Comparison of ENCODE assay signal across 8 cellular contexts in the genomic region with DNA sequence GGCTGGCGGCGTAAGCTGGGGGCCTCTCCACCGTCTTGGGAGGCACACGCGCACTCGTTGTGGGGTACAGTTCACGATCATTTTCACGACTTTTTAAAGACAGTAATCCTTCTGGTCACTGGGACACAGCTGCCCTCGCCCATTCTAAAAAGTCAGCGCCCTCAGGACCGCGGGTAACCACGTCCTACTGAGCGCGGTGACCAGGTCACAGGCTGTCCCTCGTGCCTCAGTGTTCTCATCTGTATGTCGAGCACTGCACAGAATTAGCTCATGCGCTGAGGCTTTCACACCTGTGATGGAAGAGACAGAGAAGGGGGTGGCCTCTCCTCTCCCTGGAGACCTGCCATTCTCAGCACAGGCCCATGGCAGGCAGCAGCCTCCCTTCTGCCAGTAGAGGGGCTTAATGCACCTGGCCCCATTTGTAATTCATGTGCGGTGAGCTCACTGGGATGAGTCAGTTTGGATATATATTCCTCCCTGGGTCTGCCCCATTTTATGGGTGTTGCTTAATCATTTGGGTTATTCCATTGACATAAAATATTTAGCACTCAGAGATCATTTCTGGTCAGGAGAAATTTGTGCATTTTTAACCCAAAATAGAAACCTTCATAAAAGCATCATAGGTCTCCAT. TPM values are rescaled to one million over a fixed set of nuclear protein-coding genes. Genes with fewer than 3 reads are reported as not detected.
DNase-seq lines count a peak whose midpoint lies in the region; ATAC-seq, FAIRE-seq and TF ChIP-seq lines count a peak whose summit lies in the region.
"Not testable (repeated sequence)": the region's sequence is repeated elsewhere in the genome, so short reads cannot be mapped to it uniquely, and the experiment has no call there.

No MANE protein-coding gene starts in this region.

- H3K9ac ChIP-seq in endothelial cell of umbilical vein (replicated peaks; ENCODE audit: extremely low read depth, insufficient read depth, low read length) = peak overlapping the region; percentile 69

- peak overlapping the region; percentile 72 for H2AFZ ChIP-seq in endothelial cell of umbilical vein (ENCODE audit: low read depth, low read length)

- H3K27ac ChIP-seq in endothelial cell of umbilical vein (ENCODE audit: insufficient read depth, low read depth, low read length) = peak overlapping the region; percentile 73
- H3K27ac ChIP-seq in left lung = peak overlapping the region in 1 of 2 donors; percentile 64
- H3K27ac ChIP-seq in vagina = peak overlapping the region; percentile 85

- H3K4me1 ChIP-seq in endothelial cell of umbilical vein (ENCODE audit: control insufficient read depth, extremely low read depth, insufficient read depth, low read length); left lung: not testable (repeated sequence)
- H3K4me1 ChIP-seq in vagina = peaks cover 15% of the 10 kb centered on the region

- FAIRE-seq in endothelial cell of umbilical vein (lab: Jason Lieb, UNC) = peak; percentile 59

- H3K4me3 ChIP-seq in GM12864 (ENCODE audit: low read depth, low read length) (peak overlapping the region; percentile 85), endothelial cell of umbilical vein (replicated peaks in 1 of 3; ENCODE audit: insufficient read depth in 1 of 3, low read depth in 1 of 3, low read length in 3 of 3) (peak overlapping the region; percentile 27 to 67 (median 65)), left lung (peak overlapping the region; percentile 43 to 46), retinal pigment epithelial cell (ENCODE audit: low read length) (peak overlapping the region; percentile 54), vagina (peak overlapping the region; percentile 73 to 79)

- not testable (repeated sequence) for H3K27me3 ChIP-seq in endothelial cell of umbilical vein (ENCODE audit: control insufficient read depth in 2 of 2, insufficient read depth in 2 of 2, low read length in 2 of 2); left lung; vagina

- not testable (repeated sequence) for H3K27me3 Mint-ChIP-seq in T-cell; activated naive CD4-positive, alpha-beta T cell treated with anti-CD3 and anti-CD28 coated beads, Interleukin-2, amount 50 U/mL, for 24 hours

- not testable (repeated sequence) for H3K9me3 ChIP-seq in endothelial cell of umbilical vein (replicated peaks; ENCODE audit: control insufficient read depth, insufficient read depth, low read length); left lung; vagina

- not testable (repeated sequence) for H4K20me1 ChIP-seq in endothelial cell of umbilical vein (replicated peaks; ENCODE audit: control insufficient read depth, extremely low read depth, insufficient read depth, low read length)

- H3K36me3 Mint-ChIP-seq in T-cell; activated naive CD4-positive, alpha-beta T cell treated with anti-CD3 and anti-CD28 coated beads, Interleukin-2, amount 50 U/mL, for 24 hours: not testable (repeated sequence)

- intact Hi-C loops in endothelial cell of umbilical vein (cut with micrococcal nuclease) = loop anchor here (10.0 kb wide), 1 partner anchor 333 kb away; the partner anchor contains the start of gene NADSYN1
- intact Hi-C loops in left lung (cut with DNase I); vagina (cut with DNase I): not testable (repeated sequence)

- not testable (repeated sequence) for H3K9me1 ChIP-seq in endothelial cell of umbilical vein (replicated peaks; ENCODE audit: control insufficient read depth, extremely low read depth, insufficient read depth, low read length)

- not testable (repeated sequence) for ATAC-seq in T-cell (replicated peaks in 1 of 4); left lung

- H3K27ac Mint-ChIP-seq in T-cell = peak overlapping the region; percentile 88 to 89
- H3K27ac Mint-ChIP-seq in activated naive CD4-positive, alpha-beta T cell treated with anti-CD3 and anti-CD28 coated beads, Interleukin-2, amount 50 U/mL, for 24 hours = peak overlapping the region; percentile 98

- DNase-seq in GM12864 (ENCODE audit: low read depth); left lung; retinal pigment epithelial cell (ENCODE audit: low read depth); vagina (ENCODE audit: extremely low spot score in 2 of 2): not testable (repeated sequence)
- peak; percentile 32 for DNase-seq in NCI-H146 (lab: John Stamatoyannopoulos, UW)
- peak in 21 of 34 experiments; percentile 5 to 45 (median 19) for DNase-seq in T-cell
- peak; percentile 31 for DNase-seq in endothelial cell of umbilical vein (ENCODE audit: low read depth, low spot score)

- H3K4me1 Mint-ChIP-seq in T-cell = peaks cover 14 to 18% (median 17%) of the 10 kb centered on the region in 3 donors
- peaks cover 23% of the 10 kb centered on the region for H3K4me1 Mint-ChIP-seq in activated naive CD4-positive, alpha-beta T cell treated with anti-CD3 and anti-CD28 coated beads, Interleukin-2, amount 50 U/mL, for 24 hours

- H3K9me3 Mint-ChIP-seq in T-cell; activated naive CD4-positive, alpha-beta T cell treated with anti-CD3 and anti-CD28 coated beads, Interleukin-2, amount 50 U/mL, for 24 hours: not testable (repeated sequence)

- POLR2A ChIA-PET in T-cell (lab: Charles Lee); endothelial cell of umbilical vein (lab: Charles Lee): not testable (repeated sequence)

- CTCF ChIA-PET in T-cell (lab: Charles Lee); endothelial cell of umbilical vein (lab: Charles Lee): not testable (repeated sequence)

- not testable (repeated sequence) for TF ChIP-seq CTCF in GM12864 (IDR thresholded peaks at IDR 0.05; ENCODE audit: low read depth, low read length, missing control alignments); endothelial cell of umbilical vein (IDR thresholded peaks at IDR 0.05; ENCODE audit: extremely low read depth in 1 of 2, insufficient read depth in 1 of 2, low read depth in 1 of 2, low read length in 2 of 2); left lung (IDR thresholded peaks at IDR 0.05); retinal pigment epithelial cell (conservative IDR thresholded peaks at IDR 0.05; ENCODE audit: low read depth, low read length); vagina (IDR thresholded peaks at IDR 0.05)

- peak overlapping the region; percentile 30 for H3K4me2 ChIP-seq in endothelial cell of umbilical vein (ENCODE audit: insufficient read depth, low read length)

- not testable (repeated sequence) for H3K36me3 ChIP-seq in endothelial cell of umbilical vein (ENCODE audit: control insufficient read depth in 2 of 2, extremely low read depth in 1 of 2, insufficient read depth in 2 of 2, low read length in 2 of 2); left lung; vagina

- dilution Hi-C loops in endothelial cell of umbilical vein (cut with MboI; ENCODE audit: extremely low pct_ligation_motif_present, low sequenced_read_pairs) = not testable (repeated sequence)

- not testable (repeated sequence) for TF ChIP-seq POLR2A in endothelial cell of umbilical vein (IDR thresholded peaks at IDR 0.05; ENCODE audit: low read depth, low read length); vagina (IDR thresholded peaks at IDR 0.05)

- H3K4me3 Mint-ChIP-seq in T-cell = peak overlapping the region; percentile 91 to 93 (median 92)
- H3K4me3 Mint-ChIP-seq in activated naive CD4-positive, alpha-beta T cell treated with anti-CD3 and anti-CD28 coated beads, Interleukin-2, amount 50 U/mL, for 24 hours = peak overlapping the region; percentile 97

- not testable (repeated sequence) for H3K79me2 ChIP-seq in endothelial cell of umbilical vein (ENCODE audit: control insufficient read depth, insufficient read depth, low read length)

- TSS peak; percentile 80 for BruUV-seq in endothelial cell of umbilical vein (replicated peaks; lab: Mats Ljungman, UMichigan)

RNA-seq across cellular contexts. Expression of gene DEFB108B, which starts 45.1 kb away (rescaled TPM):
- not detected for total RNA-seq in T-cell
- not detected in 2 replicates for total RNA-seq in endothelial cell of umbilical vein
- not detected in 2 replicates for polyA plus RNA-seq in endothelial cell of umbilical vein
- not detected in 2 replicates for polyA plus RNA-seq in endothelial cell of umbilical vein (2011; cell fraction: cytosol; rRNA removed)
- not detected in 2 replicates for polyA plus RNA-seq in endothelial cell of umbilical vein (2011; cell fraction: nucleus; rRNA removed)
- polyA plus RNA-seq in endothelial cell of umbilical vein (2012) = not detected in 2 replicates
- polyA minus RNA-seq in endothelial cell of umbilical vein = not detected in 2 replicates
- polyA minus RNA-seq in endothelial cell of umbilical vein (2011; cell fraction: cytosol; rRNA and poly(A)+ RNA removed) = not detected
- polyA minus RNA-seq in endothelial cell of umbilical vein (2011; cell fraction: nucleus; rRNA and poly(A)+ RNA removed) = not detected in 2 replicates
- not detected for total RNA-seq in left lung
- total RNA-seq in vagina = not detected
